ENCODE assay signal across 1 cellular context in the genomic region with DNA sequence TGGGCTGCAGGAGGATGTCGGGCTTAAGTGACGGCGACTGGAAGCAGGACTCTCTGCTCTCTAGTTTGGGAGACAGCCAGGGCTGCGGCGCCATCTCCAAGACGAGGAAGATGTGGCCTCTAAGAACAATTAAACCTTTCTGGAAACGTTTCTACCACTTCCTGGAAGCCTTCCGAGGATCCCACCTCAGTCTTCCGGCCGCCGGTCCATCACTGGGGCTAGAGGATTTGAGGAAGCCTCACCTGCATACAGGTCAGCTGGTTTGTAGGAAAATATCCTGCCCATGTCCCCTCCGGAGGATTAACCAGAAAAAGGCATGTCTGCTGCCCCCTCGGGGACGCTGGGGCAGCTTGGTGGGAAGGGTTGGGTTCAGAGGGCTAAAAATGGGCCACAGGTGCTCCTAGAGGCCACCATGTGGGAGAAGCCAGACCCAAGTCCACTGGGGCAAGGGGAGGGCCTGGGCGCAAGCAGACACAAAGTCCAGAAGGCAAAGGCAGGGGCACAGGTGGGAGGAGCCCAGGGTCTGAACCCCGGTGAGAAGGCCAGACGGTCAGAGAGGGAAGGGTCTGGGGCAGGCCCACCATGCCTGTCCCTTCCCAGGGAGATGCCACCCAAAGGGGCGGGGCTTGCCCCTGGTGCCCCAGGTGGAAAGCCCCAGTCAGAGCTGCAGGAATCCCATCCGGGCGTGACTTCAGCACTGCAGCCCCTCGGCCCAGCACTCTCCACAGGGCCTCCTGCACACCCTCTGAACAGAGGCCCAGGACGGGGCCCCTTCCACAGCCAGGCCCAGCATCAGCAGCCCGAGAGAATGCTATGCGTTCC.
TF ChIP-seq lines count a peak whose summit lies in the region.

No MANE protein-coding gene starts in this region.

TF ChIP-seq in HepG2, 621 proteins besides CTCF, POLR2A, EP300 and RAD21 (continued from another document and continues in another):
- TF ChIP-seq, protein P1, sequence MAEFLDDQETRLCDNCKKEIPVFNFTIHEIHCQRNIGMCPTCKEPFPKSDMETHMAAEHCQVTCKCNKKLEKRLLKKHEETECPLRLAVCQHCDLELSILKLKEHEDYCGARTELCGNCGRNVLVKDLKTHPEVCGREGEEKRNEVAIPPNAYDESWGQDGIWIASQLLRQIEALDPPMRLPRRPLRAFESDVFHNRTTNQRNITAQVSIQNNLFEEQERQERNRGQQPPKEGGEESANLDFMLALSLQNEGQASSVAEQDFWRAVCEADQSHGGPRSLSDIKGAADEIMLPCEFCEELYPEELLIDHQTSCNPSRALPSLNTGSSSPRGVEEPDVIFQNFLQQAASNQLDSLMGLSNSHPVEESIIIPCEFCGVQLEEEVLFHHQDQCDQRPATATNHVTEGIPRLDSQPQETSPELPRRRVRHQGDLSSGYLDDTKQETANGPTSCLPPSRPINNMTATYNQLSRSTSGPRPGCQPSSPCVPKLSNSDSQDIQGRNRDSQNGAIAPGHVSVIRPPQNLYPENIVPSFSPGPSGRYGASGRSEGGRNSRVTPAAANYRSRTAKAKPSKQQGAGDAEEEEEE (CRISPR knock-in tag; IDR thresholded peaks at IDR 0.05; ENCODE audit: borderline replicate concordance) = peak; percentile 81; the same call in 1 of the 2 replicates
- no peak; the same call in 1 of the 2 replicates for TF ChIP-seq ZNF441 (CRISPR knock-in tag; IDR thresholded peaks at IDR 0.05; ENCODE audit: borderline replicate concordance)
- no peak for TF ChIP-seq U2AF1 (optimal IDR thresholded peaks at IDR 0.05; ENCODE audit: low read depth, low read length)
- TF ChIP-seq, protein P2, sequence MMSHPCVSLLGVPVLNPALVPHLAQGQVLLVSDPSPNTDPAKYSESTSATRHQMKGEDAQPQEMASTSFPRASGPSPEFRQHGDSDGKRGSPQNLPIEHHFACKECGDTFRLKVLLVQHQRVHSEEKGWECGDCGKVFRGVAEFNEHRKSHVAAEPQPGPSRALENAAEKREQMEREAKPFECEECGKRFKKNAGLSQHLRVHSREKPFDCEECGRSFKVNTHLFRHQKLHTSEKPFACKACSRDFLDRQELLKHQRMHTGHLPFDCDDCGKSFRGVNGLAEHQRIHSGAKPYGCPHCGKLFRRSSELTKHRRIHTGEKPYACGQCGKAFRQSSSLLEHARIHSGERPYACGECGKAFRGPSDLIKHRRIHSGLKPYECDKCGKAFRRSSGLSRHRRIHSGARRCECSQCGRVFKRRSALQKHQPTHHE (CRISPR knock-in tag; IDR thresholded peaks at IDR 0.05; ENCODE audit: borderline replicate concordance) = no peak; the same call in 1 of the 2 replicates
- TF ChIP-seq ZBTB7A (CRISPR knock-in tag; IDR thresholded peaks at IDR 0.05) = peak; percentile 84
- TF ChIP-seq, protein P3, sequence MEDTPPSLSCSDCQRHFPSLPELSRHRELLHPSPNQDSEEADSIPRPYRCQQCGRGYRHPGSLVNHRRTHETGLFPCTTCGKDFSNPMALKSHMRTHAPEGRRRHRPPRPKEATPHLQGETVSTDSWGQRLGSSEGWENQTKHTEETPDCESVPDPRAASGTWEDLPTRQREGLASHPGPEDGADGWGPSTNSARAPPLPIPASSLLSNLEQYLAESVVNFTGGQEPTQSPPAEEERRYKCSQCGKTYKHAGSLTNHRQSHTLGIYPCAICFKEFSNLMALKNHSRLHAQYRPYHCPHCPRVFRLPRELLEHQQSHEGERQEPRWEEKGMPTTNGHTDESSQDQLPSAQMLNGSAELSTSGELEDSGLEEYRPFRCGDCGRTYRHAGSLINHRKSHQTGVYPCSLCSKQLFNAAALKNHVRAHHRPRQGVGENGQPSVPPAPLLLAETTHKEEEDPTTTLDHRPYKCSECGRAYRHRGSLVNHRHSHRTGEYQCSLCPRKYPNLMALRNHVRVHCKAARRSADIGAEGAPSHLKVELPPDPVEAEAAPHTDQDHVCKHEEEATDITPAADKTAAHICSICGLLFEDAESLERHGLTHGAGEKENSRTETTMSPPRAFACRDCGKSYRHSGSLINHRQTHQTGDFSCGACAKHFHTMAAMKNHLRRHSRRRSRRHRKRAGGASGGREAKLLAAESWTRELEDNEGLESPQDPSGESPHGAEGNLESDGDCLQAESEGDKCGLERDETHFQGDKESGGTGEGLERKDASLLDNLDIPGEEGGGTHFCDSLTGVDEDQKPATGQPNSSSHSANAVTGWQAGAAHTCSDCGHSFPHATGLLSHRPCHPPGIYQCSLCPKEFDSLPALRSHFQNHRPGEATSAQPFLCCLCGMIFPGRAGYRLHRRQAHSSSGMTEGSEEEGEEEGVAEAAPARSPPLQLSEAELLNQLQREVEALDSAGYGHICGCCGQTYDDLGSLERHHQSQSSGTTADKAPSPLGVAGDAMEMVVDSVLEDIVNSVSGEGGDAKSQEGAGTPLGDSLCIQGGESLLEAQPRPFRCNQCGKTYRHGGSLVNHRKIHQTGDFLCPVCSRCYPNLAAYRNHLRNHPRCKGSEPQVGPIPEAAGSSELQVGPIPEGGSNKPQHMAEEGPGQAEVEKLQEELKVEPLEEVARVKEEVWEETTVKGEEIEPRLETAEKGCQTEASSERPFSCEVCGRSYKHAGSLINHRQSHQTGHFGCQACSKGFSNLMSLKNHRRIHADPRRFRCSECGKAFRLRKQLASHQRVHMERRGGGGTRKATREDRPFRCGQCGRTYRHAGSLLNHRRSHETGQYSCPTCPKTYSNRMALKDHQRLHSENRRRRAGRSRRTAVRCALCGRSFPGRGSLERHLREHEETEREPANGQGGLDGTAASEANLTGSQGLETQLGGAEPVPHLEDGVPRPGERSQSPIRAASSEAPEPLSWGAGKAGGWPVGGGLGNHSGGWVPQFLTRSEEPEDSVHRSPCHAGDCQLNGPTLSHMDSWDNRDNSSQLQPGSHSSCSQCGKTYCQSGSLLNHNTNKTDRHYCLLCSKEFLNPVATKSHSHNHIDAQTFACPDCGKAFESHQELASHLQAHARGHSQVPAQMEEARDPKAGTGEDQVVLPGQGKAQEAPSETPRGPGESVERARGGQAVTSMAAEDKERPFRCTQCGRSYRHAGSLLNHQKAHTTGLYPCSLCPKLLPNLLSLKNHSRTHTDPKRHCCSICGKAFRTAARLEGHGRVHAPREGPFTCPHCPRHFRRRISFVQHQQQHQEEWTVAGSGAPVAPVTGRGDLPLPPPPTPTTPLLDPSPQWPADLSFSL (CRISPR knock-in tag; IDR thresholded peaks at IDR 0.05) = no peak
- no peak for TF ChIP-seq HNRNPK (IDR thresholded peaks at IDR 0.05; ENCODE audit: low read depth, low read length, poor library complexity, severe bottlenecking)
- TF ChIP-seq, protein P4, sequence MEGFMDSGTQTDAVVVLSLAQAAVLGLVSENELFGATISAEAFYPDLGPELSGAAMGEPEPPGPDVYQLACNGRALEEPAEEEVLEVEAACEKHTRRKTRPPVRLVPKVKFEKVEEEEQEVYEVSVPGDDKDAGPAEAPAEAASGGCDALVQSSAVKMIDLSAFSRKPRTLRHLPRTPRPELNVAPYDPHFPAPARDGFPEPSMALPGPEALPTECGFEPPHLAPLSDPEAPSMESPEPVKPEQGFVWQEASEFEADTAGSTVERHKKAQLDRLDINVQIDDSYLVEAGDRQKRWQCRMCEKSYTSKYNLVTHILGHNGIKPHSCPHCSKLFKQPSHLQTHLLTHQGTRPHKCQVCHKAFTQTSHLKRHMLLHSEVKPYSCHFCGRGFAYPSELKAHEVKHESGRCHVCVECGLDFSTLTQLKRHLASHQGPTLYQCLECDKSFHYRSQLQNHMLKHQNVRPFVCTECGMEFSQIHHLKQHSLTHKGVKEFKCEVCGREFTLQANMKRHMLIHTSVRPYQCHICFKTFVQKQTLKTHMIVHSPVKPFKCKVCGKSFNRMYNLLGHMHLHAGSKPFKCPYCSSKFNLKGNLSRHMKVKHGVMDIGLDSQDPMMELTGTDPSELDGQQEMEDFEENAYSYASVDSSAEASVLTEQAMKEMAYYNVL (CRISPR knock-in tag; IDR thresholded peaks at IDR 0.05; ENCODE audit: borderline replicate concordance) = no peak; the same call in 1 of the 2 replicates
- no peak for TF ChIP-seq ZNF678 (CRISPR knock-in tag; IDR thresholded peaks at IDR 0.05)
- TF ChIP-seq, protein P5, sequence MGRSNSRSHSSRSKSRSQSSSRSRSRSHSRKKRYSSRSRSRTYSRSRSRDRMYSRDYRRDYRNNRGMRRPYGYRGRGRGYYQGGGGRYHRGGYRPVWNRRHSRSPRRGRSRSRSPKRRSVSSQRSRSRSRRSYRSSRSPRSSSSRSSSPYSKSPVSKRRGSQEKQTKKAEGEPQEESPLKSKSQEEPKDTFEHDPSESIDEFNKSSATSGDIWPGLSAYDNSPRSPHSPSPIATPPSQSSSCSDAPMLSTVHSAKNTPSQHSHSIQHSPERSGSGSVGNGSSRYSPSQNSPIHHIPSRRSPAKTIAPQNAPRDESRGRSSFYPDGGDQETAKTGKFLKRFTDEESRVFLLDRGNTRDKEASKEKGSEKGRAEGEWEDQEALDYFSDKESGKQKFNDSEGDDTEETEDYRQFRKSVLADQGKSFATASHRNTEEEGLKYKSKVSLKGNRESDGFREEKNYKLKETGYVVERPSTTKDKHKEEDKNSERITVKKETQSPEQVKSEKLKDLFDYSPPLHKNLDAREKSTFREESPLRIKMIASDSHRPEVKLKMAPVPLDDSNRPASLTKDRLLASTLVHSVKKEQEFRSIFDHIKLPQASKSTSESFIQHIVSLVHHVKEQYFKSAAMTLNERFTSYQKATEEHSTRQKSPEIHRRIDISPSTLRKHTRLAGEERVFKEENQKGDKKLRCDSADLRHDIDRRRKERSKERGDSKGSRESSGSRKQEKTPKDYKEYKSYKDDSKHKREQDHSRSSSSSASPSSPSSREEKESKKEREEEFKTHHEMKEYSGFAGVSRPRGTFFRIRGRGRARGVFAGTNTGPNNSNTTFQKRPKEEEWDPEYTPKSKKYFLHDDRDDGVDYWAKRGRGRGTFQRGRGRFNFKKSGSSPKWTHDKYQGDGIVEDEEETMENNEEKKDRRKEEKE (IDR thresholded peaks at IDR 0.05) = no peak
- no peak for TF ChIP-seq ZNF235 (CRISPR knock-in tag; IDR thresholded peaks at IDR 0.05; ENCODE audit: borderline replicate concordance)
- TF ChIP-seq ZFP36L2 (CRISPR knock-in tag; IDR thresholded peaks at IDR 0.05) = no peak
- TF ChIP-seq ZNF446 (CRISPR knock-in tag; IDR thresholded peaks at IDR 0.05) = no peak
- TF ChIP-seq, protein P6, sequence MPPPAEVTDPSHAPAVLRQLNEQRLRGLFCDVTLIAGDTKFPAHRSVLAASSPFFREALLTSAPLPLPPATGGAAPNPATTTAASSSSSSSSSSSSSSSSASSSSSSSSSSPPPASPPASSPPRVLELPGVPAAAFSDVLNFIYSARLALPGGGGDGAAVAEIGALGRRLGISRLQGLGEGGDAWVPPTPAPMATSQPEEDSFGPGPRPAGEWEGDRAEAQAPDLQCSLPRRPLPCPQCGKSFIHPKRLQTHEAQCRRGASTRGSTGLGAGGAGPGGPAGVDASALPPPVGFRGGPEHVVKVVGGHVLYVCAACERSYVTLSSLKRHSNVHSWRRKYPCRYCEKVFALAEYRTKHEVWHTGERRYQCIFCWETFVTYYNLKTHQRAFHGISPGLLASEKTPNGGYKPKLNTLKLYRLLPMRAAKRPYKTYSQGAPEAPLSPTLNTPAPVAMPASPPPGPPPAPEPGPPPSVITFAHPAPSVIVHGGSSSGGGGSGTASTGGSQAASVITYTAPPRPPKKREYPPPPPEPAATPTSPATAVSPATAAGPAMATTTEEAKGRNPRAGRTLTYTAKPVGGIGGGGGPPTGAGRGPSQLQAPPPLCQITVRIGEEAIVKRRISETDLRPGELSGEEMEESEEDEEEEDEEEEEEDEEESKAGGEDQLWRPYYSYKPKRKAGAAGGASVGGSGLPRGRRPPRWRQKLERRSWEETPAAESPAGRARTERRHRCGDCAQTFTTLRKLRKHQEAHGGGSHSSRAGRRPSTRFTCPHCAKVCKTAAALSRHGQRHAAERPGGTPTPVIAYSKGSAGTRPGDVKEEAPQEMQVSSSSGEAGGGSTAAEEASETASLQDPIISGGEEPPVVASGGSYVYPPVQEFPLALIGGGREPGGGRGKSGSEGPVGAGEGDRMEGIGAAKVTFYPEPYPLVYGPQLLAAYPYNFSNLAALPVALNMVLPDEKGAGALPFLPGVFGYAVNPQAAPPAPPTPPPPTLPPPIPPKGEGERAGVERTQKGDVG (CRISPR knock-in tag; IDR thresholded peaks at IDR 0.05; ENCODE audit: borderline replicate concordance) = peak; percentile 87; the same call in 1 of the 2 replicates
- TF ChIP-seq ZFP1 (CRISPR knock-in tag; IDR thresholded peaks at IDR 0.05) = no peak
- TF ChIP-seq, protein P7, sequence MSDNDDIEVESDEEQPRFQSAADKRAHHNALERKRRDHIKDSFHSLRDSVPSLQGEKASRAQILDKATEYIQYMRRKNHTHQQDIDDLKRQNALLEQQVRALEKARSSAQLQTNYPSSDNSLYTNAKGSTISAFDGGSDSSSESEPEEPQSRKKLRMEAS (IDR thresholded peaks at IDR 0.05) = peak; percentile 87
- no peak for TF ChIP-seq NBN (conservative IDR thresholded peaks at IDR 0.05)
- TF ChIP-seq MAZ (IDR thresholded peaks at IDR 0.05; ENCODE audit: borderline replicate concordance, low read depth, low read length) = peak; percentile 16; the same call in 1 of the 2 replicates
- TF ChIP-seq MAZ (CRISPR knock-in tag; IDR thresholded peaks at IDR 0.05; ENCODE audit: low read depth) = no peak; the same call in 1 of the 2 replicates
- no peak for TF ChIP-seq ZNF850 (CRISPR knock-in tag; conservative IDR thresholded peaks at IDR 0.05)
- no peak for TF ChIP-seq ZFYVE20 (CRISPR knock-in tag; IDR thresholded peaks at IDR 0.05; ENCODE audit: borderline replicate concordance, low read depth)
- TF ChIP-seq ZNF12 (CRISPR knock-in tag; IDR thresholded peaks at IDR 0.05) = no peak
- TF ChIP-seq SMAD3 (CRISPR knock-in tag; IDR thresholded peaks at IDR 0.05) = no peak
- no peak; the same call in 1 of the 2 replicates for TF ChIP-seq ZNF431 (CRISPR knock-in tag; IDR thresholded peaks at IDR 0.05; ENCODE audit: borderline replicate concordance, low read depth)
- TF ChIP-seq, protein P8, sequence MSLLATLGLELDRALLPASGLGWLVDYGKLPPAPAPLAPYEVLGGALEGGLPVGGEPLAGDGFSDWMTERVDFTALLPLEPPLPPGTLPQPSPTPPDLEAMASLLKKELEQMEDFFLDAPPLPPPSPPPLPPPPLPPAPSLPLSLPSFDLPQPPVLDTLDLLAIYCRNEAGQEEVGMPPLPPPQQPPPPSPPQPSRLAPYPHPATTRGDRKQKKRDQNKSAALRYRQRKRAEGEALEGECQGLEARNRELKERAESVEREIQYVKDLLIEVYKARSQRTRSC (CRISPR knock-in tag; IDR thresholded peaks at IDR 0.05; ENCODE audit: low read depth) = no peak
- TF ChIP-seq, protein P9, sequence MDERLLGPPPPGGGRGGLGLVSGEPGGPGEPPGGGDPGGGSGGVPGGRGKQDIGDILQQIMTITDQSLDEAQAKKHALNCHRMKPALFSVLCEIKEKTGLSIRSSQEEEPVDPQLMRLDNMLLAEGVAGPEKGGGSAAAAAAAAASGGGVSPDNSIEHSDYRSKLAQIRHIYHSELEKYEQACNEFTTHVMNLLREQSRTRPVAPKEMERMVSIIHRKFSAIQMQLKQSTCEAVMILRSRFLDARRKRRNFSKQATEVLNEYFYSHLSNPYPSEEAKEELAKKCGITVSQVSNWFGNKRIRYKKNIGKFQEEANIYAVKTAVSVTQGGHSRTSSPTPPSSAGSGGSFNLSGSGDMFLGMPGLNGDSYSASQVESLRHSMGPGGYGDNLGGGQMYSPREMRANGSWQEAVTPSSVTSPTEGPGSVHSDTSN (CRISPR knock-in tag; IDR thresholded peaks at IDR 0.05) = no peak
